In the genomic region with DNA sequence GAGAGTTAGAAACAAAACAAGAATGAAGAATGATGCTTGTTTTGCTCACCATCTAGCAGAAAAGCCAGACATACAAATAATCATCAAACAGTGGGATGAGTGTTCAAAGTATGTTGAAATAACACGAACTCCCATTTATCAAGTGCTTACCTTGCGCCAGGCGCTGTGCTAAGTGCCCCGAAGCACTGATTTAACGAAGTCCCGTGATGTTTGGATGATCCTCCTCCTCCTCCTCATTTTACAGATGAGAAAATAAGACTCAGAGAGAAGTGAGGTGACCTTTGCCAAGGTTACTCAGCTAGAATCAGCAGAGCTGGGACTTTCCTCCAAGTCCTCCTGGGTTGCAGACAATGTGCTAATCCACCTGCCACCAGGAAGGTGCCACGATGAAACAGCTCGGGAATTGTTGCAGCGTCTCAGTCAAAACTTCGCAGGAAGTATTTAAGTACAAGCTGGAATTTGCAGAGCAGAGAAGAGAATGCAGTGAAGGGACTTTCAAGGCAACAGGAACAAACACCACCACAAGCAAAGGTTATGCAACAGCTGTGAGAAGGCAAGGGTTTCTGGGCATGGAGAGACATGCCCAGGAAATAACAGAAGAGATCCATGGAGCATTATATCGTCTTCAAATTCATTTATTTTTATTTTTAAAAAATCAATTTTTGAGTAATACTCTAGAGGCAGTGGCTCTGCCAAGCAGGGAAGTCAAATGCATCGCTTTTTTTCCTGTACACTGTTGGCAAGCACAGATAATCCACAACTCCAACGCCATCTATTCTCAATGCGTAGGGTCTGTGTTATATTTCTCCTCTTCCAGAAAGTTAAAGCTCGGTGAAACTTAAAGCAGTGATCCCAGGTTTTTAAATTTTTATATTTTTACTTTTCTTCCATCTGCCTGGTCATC, we compare ENCODE assay signal across 1 cellular context.
TF ChIP-seq lines count a peak whose summit lies in the region.

No MANE protein-coding gene starts in this region.

TF ChIP-seq in HepG2, 621 proteins besides CTCF, POLR2A, EP300 and RAD21 (continued from another document and continues in another):
- TF ChIP-seq, protein P1, sequence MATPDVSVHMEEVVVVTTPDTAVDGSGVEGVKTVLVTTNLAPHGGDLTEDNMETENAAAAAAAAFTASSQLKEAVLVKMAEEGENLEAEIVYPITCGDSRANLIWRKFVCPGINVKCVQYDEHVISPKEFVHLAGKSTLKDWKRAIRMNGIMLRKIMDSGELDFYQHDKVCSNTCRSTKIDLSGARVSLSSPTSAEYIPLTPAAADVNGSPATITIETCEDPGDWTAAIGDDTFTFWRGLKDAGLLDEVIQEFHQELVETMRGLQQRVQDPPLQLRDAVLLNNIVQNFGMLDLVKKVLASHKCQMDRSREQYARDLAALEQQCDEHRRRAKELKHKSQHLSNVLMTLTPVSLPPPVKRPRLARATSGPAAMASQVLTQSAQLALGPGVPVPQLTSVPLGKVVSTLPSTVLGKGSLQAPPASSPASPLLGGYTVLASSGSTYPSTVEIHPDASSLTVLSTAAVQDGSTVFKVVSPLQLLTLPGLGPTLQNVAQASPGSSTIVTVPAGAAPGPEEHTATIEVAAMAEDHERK (CRISPR knock-in tag; IDR thresholded peaks at IDR 0.05; ENCODE audit: low read depth) = no peak
- TF ChIP-seq SP5 (CRISPR knock-in tag; IDR thresholded peaks at IDR 0.05; ENCODE audit: borderline replicate concordance, low read depth) (no peak), KMT2B (CRISPR knock-in tag; IDR thresholded peaks at IDR 0.05) (no peak), MAFG (CRISPR knock-in tag; IDR thresholded peaks at IDR 0.05) (no peak), ZNF7 (CRISPR knock-in tag; IDR thresholded peaks at IDR 0.05) (no peak), BORCS8-MEF2B (CRISPR knock-in tag; IDR thresholded peaks at IDR 0.05) (peak; percentile 60; the same call in 1 of the 2 replicates), TCF12 (IDR thresholded peaks at IDR 0.05) (no peak), TCF12 (CRISPR knock-in tag; IDR thresholded peaks at IDR 0.05) (no peak), ARID2 (CRISPR knock-in tag; IDR thresholded peaks at IDR 0.05; ENCODE audit: borderline replicate concordance) (no peak), ZFYVE20 (CRISPR knock-in tag; IDR thresholded peaks at IDR 0.05; ENCODE audit: borderline replicate concordance, low read depth) (no peak), SNRNP70 (IDR thresholded peaks at IDR 0.05; ENCODE audit: low read depth, low read length) (no peak), MEIS2 (CRISPR knock-in tag; IDR thresholded peaks at IDR 0.05) (peak; percentile 58; the same call in 1 of the 2 replicates), TEAD2 (CRISPR knock-in tag; IDR thresholded peaks at IDR 0.05) (no peak), FOXO1 (CRISPR knock-in tag; IDR thresholded peaks at IDR 0.05) (peak; percentile 84), SOX13 (IDR thresholded peaks at IDR 0.05) (no peak), SOX13 (CRISPR knock-in tag; conservative IDR thresholded peaks at IDR 0.05 in 1 of 2, IDR thresholded peaks at IDR 0.05 in 1 of 2) (peak in 1 of 2 experiments; percentile 85; a peak in 2 of 4 replicates), CBX5 (CRISPR knock-in tag; IDR thresholded peaks at IDR 0.05; ENCODE audit: borderline replicate concordance) (peak; percentile 69; the same call in 1 of the 2 replicates), ZNF24 (IDR thresholded peaks at IDR 0.05) (no peak), SRF (IDR thresholded peaks at IDR 0.05; ENCODE audit: low read depth, low read length) (no peak), SAFB2 (CRISPR knock-in tag; IDR thresholded peaks at IDR 0.05; ENCODE audit: borderline replicate concordance, low read depth) (no peak), HES4 (CRISPR knock-in tag; IDR thresholded peaks at IDR 0.05; ENCODE audit: borderline replicate concordance) (no peak), ZSCAN31 (CRISPR knock-in tag; IDR thresholded peaks at IDR 0.05; ENCODE audit: low read depth) (0 out of 2 replicates have a peak, but pooled peaks have one; percentile 30), ZNF563 (CRISPR knock-in tag; IDR thresholded peaks at IDR 0.05) (no peak), ELF1 (CRISPR knock-in tag; IDR thresholded peaks at IDR 0.05) (peak; percentile 54; the same call in 1 of the 2 replicates), GTF3A (CRISPR knock-in tag; conservative IDR thresholded peaks at IDR 0.05) (no peak), SMC3 (IDR thresholded peaks at IDR 0.05; ENCODE audit: low read length) (peak; percentile 14; the same call in 1 of the 2 replicates), NR3C1 (CRISPR knock-in tag; IDR thresholded peaks at IDR 0.05) (no peak), MZF1 (CRISPR knock-in tag; IDR thresholded peaks at IDR 0.05; ENCODE audit: borderline replicate concordance) (0 out of 2 replicates have a peak, but pooled peaks have one; percentile 61), ZNF44 (CRISPR knock-in tag; IDR thresholded peaks at IDR 0.05) (no peak)
- TF ChIP-seq, protein P2, sequence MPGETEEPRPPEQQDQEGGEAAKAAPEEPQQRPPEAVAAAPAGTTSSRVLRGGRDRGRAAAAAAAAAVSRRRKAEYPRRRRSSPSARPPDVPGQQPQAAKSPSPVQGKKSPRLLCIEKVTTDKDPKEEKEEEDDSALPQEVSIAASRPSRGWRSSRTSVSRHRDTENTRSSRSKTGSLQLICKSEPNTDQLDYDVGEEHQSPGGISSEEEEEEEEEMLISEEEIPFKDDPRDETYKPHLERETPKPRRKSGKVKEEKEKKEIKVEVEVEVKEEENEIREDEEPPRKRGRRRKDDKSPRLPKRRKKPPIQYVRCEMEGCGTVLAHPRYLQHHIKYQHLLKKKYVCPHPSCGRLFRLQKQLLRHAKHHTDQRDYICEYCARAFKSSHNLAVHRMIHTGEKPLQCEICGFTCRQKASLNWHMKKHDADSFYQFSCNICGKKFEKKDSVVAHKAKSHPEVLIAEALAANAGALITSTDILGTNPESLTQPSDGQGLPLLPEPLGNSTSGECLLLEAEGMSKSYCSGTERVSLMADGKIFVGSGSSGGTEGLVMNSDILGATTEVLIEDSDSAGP (CRISPR knock-in tag; IDR thresholded peaks at IDR 0.05; ENCODE audit: borderline replicate concordance) = no peak; the same call in 1 of the 2 replicates
- TF ChIP-seq, protein P3, sequence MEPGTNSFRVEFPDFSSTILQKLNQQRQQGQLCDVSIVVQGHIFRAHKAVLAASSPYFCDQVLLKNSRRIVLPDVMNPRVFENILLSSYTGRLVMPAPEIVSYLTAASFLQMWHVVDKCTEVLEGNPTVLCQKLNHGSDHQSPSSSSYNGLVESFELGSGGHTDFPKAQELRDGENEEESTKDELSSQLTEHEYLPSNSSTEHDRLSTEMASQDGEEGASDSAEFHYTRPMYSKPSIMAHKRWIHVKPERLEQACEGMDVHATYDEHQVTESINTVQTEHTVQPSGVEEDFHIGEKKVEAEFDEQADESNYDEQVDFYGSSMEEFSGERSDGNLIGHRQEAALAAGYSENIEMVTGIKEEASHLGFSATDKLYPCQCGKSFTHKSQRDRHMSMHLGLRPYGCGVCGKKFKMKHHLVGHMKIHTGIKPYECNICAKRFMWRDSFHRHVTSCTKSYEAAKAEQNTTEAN (CRISPR knock-in tag; conservative IDR thresholded peaks at IDR 0.05) = no peak; the same call in 1 of the 2 replicates
- TF ChIP-seq, protein P4, sequence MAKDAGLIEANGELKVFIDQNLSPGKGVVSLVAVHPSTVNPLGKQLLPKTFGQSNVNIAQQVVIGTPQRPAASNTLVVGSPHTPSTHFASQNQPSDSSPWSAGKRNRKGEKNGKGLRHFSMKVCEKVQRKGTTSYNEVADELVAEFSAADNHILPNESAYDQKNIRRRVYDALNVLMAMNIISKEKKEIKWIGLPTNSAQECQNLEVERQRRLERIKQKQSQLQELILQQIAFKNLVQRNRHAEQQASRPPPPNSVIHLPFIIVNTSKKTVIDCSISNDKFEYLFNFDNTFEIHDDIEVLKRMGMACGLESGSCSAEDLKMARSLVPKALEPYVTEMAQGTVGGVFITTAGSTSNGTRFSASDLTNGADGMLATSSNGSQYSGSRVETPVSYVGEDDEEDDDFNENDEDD (CRISPR knock-in tag; IDR thresholded peaks at IDR 0.05; ENCODE audit: borderline replicate concordance) = peak; percentile 54; the same call in 1 of the 2 replicates
- TF ChIP-seq, protein P5, sequence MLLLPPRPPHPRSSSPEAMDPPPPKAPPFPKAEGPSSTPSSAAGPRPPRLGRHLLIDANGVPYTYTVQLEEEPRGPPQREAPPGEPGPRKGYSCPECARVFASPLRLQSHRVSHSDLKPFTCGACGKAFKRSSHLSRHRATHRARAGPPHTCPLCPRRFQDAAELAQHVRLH (CRISPR knock-in tag; IDR thresholded peaks at IDR 0.05; ENCODE audit: borderline replicate concordance, low read depth) = peak; percentile 58; the same call in 1 of the 2 replicates
- TF ChIP-seq, protein P6, sequence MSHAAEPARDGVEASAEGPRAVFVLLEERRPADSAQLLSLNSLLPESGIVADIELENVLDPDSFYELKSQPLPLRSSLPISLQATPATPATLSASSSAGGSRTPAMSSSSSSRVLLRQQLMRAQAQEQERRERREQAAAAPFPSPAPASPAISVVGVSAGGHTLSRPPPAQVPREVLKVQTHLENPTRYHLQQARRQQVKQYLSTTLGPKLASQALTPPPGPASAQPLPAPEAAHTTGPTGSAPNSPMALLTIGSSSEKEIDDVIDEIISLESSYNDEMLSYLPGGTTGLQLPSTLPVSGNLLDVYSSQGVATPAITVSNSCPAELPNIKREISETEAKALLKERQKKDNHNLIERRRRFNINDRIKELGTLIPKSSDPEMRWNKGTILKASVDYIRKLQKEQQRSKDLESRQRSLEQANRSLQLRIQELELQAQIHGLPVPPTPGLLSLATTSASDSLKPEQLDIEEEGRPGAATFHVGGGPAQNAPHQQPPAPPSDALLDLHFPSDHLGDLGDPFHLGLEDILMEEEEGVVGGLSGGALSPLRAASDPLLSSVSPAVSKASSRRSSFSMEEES (CRISPR knock-in tag; IDR thresholded peaks at IDR 0.05) = peak; percentile 60
- TF ChIP-seq, protein P7, sequence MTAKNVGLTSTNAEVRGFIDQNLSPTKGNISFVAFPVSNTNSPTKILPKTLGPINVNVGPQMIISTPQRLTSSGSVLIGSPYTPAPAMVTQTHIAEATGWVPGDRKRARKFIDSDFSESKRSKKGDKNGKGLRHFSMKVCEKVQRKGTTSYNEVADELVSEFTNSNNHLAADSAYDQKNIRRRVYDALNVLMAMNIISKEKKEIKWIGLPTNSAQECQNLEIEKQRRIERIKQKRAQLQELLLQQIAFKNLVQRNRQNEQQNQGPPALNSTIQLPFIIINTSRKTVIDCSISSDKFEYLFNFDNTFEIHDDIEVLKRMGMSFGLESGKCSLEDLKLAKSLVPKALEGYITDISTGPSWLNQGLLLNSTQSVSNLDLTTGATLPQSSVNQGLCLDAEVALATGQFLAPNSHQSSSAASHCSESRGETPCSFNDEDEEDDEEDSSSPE (CRISPR knock-in tag; IDR thresholded peaks at IDR 0.05) = peak; percentile 50; the same call in 1 of the 2 replicates
- TF ChIP-seq, protein P8, sequence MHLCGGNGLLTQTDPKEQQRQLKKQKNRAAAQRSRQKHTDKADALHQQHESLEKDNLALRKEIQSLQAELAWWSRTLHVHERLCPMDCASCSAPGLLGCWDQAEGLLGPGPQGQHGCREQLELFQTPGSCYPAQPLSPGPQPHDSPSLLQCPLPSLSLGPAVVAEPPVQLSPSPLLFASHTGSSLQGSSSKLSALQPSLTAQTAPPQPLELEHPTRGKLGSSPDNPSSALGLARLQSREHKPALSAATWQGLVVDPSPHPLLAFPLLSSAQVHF (CRISPR knock-in tag; IDR thresholded peaks at IDR 0.05) = 0 out of 2 replicates have a peak, but pooled peaks have one; percentile 39
- TF ChIP-seq, protein P9, sequence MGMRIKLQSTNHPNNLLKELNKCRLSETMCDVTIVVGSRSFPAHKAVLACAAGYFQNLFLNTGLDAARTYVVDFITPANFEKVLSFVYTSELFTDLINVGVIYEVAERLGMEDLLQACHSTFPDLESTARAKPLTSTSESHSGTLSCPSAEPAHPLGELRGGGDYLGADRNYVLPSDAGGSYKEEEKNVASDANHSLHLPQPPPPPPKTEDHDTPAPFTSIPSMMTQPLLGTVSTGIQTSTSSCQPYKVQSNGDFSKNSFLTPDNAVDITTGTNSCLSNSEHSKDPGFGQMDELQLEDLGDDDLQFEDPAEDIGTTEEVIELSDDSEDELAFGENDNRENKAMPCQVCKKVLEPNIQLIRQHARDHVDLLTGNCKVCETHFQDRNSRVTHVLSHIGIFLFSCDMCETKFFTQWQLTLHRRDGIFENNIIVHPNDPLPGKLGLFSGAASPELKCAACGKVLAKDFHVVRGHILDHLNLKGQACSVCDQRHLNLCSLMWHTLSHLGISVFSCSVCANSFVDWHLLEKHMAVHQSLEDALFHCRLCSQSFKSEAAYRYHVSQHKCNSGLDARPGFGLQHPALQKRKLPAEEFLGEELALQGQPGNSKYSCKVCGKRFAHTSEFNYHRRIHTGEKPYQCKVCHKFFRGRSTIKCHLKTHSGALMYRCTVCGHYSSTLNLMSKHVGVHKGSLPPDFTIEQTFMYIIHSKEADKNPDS (CRISPR knock-in tag; IDR thresholded peaks at IDR 0.05) = peak; percentile 48; the same call in 1 of the 2 replicates
- TF ChIP-seq, protein P10, sequence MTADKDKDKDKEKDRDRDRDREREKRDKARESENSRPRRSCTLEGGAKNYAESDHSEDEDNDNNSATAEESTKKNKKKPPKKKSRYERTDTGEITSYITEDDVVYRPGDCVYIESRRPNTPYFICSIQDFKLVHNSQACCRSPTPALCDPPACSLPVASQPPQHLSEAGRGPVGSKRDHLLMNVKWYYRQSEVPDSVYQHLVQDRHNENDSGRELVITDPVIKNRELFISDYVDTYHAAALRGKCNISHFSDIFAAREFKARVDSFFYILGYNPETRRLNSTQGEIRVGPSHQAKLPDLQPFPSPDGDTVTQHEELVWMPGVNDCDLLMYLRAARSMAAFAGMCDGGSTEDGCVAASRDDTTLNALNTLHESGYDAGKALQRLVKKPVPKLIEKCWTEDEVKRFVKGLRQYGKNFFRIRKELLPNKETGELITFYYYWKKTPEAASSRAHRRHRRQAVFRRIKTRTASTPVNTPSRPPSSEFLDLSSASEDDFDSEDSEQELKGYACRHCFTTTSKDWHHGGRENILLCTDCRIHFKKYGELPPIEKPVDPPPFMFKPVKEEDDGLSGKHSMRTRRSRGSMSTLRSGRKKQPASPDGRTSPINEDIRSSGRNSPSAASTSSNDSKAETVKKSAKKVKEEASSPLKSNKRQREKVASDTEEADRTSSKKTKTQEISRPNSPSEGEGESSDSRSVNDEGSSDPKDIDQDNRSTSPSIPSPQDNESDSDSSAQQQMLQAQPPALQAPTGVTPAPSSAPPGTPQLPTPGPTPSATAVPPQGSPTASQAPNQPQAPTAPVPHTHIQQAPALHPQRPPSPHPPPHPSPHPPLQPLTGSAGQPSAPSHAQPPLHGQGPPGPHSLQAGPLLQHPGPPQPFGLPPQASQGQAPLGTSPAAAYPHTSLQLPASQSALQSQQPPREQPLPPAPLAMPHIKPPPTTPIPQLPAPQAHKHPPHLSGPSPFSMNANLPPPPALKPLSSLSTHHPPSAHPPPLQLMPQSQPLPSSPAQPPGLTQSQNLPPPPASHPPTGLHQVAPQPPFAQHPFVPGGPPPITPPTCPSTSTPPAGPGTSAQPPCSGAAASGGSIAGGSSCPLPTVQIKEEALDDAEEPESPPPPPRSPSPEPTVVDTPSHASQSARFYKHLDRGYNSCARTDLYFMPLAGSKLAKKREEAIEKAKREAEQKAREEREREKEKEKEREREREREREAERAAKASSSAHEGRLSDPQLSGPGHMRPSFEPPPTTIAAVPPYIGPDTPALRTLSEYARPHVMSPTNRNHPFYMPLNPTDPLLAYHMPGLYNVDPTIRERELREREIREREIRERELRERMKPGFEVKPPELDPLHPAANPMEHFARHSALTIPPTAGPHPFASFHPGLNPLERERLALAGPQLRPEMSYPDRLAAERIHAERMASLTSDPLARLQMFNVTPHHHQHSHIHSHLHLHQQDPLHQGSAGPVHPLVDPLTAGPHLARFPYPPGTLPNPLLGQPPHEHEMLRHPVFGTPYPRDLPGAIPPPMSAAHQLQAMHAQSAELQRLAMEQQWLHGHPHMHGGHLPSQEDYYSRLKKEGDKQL (CRISPR knock-in tag; IDR thresholded peaks at IDR 0.05; ENCODE audit: low read depth) = peak; percentile 35
- TF ChIP-seq, protein P11, sequence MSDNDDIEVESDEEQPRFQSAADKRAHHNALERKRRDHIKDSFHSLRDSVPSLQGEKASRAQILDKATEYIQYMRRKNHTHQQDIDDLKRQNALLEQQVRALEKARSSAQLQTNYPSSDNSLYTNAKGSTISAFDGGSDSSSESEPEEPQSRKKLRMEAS (IDR thresholded peaks at IDR 0.05) = no peak; the same call in 1 of the 2 replicates
